Comparison of ENCODE assay signal across 28 cellular contexts in the genomic region with DNA sequence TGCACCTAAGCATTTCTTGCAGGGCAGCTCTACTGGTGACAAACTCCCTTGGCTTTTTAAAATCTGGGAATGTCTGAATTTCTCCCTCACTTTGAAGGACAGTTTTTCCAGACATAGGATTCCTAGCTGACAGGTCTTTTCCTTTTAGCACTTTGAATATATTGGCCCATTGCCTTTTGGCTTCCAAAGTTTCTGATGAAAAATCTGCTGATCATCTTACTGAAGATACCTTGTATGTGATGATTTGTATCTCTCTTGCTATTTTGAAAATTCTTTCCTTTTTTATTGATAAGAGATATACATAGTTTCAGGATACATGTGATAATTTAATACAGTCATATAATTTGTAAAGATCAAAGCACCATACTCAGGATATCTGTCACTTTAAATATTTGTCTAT.
DNase-seq lines count a peak whose midpoint lies in the region; ATAC-seq, FAIRE-seq and TF ChIP-seq lines count a peak whose summit lies in the region.
"Had no signal": no experiment of that assay in that cellular context is flagged by ENCODE, and none has a peak within 500 bp of the region (broad histone marks: within the 10 kb centered on the region; RNA-seq: fewer than 3 reads in every experiment).

No MANE protein-coding gene starts in this region.

- peaks cover 79% of the 10 kb centered on the region for H3K36me3 Mint-ChIP-seq in GM23338 (ENCODE audit: low read depth)
- H3K36me3 Mint-ChIP-seq: CD14-positive monocyte had no signal

- intact Hi-C loops in GM12878 (cut with micrococcal nuclease; ENCODE audit: unreplicated experiment), result no loop called here

- DNase-seq in NCI-H748 (lab: John Stamatoyannopoulos, UW; ENCODE audit: unreplicated experiment) (peak; percentile 54), NCI-H748 treated with DMSO at 0.1 percent for 48 hours (lab: John Stamatoyannopoulos, UW) (no peak), GM23338 (ENCODE audit: low spot score) (peak; percentile 41), NCI-H1694 treated with DMSO at 0.1 percent for 48 hours (lab: John Stamatoyannopoulos, UW) (peak; percentile 28), GM12878 (ENCODE audit: low read depth, low spot score) (no peak), HTR-8/SVneo (ENCODE audit: insufficient read length, low spot score) (no peak), GM20000 (ENCODE audit: low spot score) (no peak)
- DNase-seq: BE2C; Calu3; DMS79 treated with DMSO at 0.1 percent for 48 hours; GM23248; HFFc6; IMR-90; KG1; MM.1S; NCI-H2081; NCI-H446 treated with DMSO at 0.1 percent for 48 hours; NCI-H526 treated with DMSO at 0.1 percent for 48 hours; NK-92 treated with Interleukin-12 subunit alpha and Interleukin-12 subunit beta, amount 100 ng/mL, for 24 hours; PC-9; SJCRH30; T-helper 17 cell; T1000 had no signal

- no peak overlapping the region for H3K27ac Mint-ChIP-seq in GM23338
- H3K27ac Mint-ChIP-seq: CD14-positive monocyte, HFFc6, T-helper 17 cell had no signal

- peaks cover 6% of the 10 kb centered on the region for H3K27me3 Mint-ChIP-seq in GM23338 (ENCODE audit: insufficient read depth, low read depth, poor library complexity)
- H3K27me3 Mint-ChIP-seq: T-helper 17 cell had no signal

- H3K9me3 ChIP-seq in GM12878 (replicated peaks; ENCODE audit: control insufficient read depth, insufficient read depth, low read length), result no peaks in the 10 kb centered on the region; the same call in 1 of the 3 replicates
- H3K9me3 ChIP-seq: BE2C, HAP-1, SJCRH30 had no signal

- peaks cover 17% of the 10 kb centered on the region; the same call in 2 of the 3 replicates for H3K4me1 Mint-ChIP-seq in GM23338
- H3K4me1 Mint-ChIP-seq: CD14-positive monocyte, T-helper 17 cell had no signal

- H3K4me3 ChIP-seq in GM23338 (no peak overlapping the region), GM12878 (no peak overlapping the region)
- H3K4me3 ChIP-seq: GM23248, HAP-1, PC-9, SJCRH30 had no signal

- H4K20me1 ChIP-seq in GM23338 (replicated peaks; ENCODE audit: insufficient read depth) (no peaks in the 10 kb centered on the region), GM12878 (ENCODE audit: control insufficient read depth, insufficient read depth) (no peaks in the 10 kb centered on the region)

- no peak overlapping the region for H2AFZ ChIP-seq in GM23338
- H2AFZ ChIP-seq in GM12878 (ENCODE audit: control insufficient read depth, low read depth, low read length), result no peak overlapping the region
- H2AFZ ChIP-seq: GM23248, PC-9 had no signal

- TF ChIP-seq POLR2A in GM12878 (IDR thresholded peaks at IDR 0.05; ENCODE audit: low read depth, low read length), result no peak

- H3K9ac ChIP-seq in GM12878 (ENCODE audit: control insufficient read depth, insufficient read depth, low read length), result no peak overlapping the region
- H3K9ac ChIP-seq: GM23248 had no signal

- RAD21 ChIA-PET in GM12878 (lab: Charles Lee; ENCODE audit: unreplicated experiment), result no interaction called here

- SMC1A ChIA-PET in GM12878 (lab: Charles Lee; ENCODE audit: uncharacterized antibody, unreplicated experiment), result no interaction called here

- in situ Hi-C loops in GM12878 (cut with MboI), result no loop called here

- no peaks in the 10 kb centered on the region for H3K79me2 ChIP-seq in GM23338 (replicated peaks; ENCODE audit: insufficient read depth)
- no peaks in the 10 kb centered on the region for H3K79me2 ChIP-seq in GM12878 (ENCODE audit: control insufficient read depth, insufficient read depth, low read length)

- H3K4me2 ChIP-seq in GM23338 (no peak overlapping the region), GM12878 (ENCODE audit: control insufficient read depth, insufficient read depth) (no peak overlapping the region)
- H3K4me2 ChIP-seq: PC-9 had no signal

- TF ChIP-seq RAD21 in GM12878 (IDR thresholded peaks at IDR 0.05; ENCODE audit: insufficient read depth, low read depth, low read length), result no peak

- H3K4me3 Mint-ChIP-seq in GM23338, result no peak overlapping the region
- H3K4me3 Mint-ChIP-seq: CD14-positive monocyte, HFFc6, T-helper 17 cell had no signal

- no peak for ATAC-seq in GM23338
- no peak for ATAC-seq in GM12878
- ATAC-seq: Right ventricle myocardium inferior, SK-N-SH treated with all-trans-retinoic acid at 6 μM for 48 hours, T-helper 17 cell had no signal

- H3K27me3 ChIP-seq in GM23338 (ENCODE audit: insufficient read depth) (no peaks in the 10 kb centered on the region), GM12878 (replicated peaks in 1 of 2; ENCODE audit: control insufficient read depth in 2 of 2, insufficient read depth in 2 of 2, low read length in 1 of 2) (no peaks in the 10 kb centered on the region)
- H3K27me3 ChIP-seq: BE2C, SJCRH30 had no signal

- H3F3A ChIP-seq in GM23338 (replicated peaks; ENCODE audit: low read depth), result no peaks in the 10 kb centered on the region

- no peak for TF ChIP-seq CTCF in GM23338 (conservative IDR thresholded peaks at IDR 0.05; ENCODE audit: low read depth in 2 of 2)
- TF ChIP-seq CTCF in GM12878 (IDR thresholded peaks at IDR 0.05 in 2 of 3, conservative IDR thresholded peaks at IDR 0.05 in 1 of 3; ENCODE audit: control insufficient read depth in 2 of 3, extremely low read depth in 1 of 3, insufficient read depth in 1 of 3, low read depth in 3 of 3, low read length in 3 of 3), result no peak
- no peak for TF ChIP-seq CTCF in GM20000 (IDR thresholded peaks at IDR 0.05; ENCODE audit: extremely low read depth, missing control alignments)

- no TSS peak for BruUV-seq in GM12878 (replicated peaks; lab: Mats Ljungman, UMichigan)

- H3K9me3 Mint-ChIP-seq in GM23338, result peaks cover 57% of the 10 kb centered on the region

- no peaks in the 10 kb centered on the region for H3K4me1 ChIP-seq in GM23338 (ENCODE audit: insufficient read depth)
- H3K4me1 ChIP-seq in GM12878 (ENCODE audit: control insufficient read depth, insufficient read depth, low read length), result no peaks in the 10 kb centered on the region
- H3K4me1 ChIP-seq: BE2C, HAP-1, SJCRH30 had no signal

- POLR2A ChIA-PET in GM12878 (lab: Charles Lee), result no interaction called here

- no peak for TF ChIP-seq EP300 in GM12878 (IDR thresholded peaks at IDR 0.05; ENCODE audit: borderline replicate concordance in 1 of 2, control insufficient read depth in 1 of 2, low read depth in 2 of 2, low read length in 2 of 2)

- H3K27ac ChIP-seq in GM23338 (ENCODE audit: low read depth), result no peak overlapping the region
- no peak overlapping the region for H3K27ac ChIP-seq in GM12878 (ENCODE audit: control insufficient read depth, insufficient read depth)
- H3K27ac ChIP-seq: GM23248, PC-9, SJCRH30 had no signal

- H3K36me3 ChIP-seq in GM23338 (ENCODE audit: insufficient read depth), result no peaks in the 10 kb centered on the region
- H3K36me3 ChIP-seq in GM12878 (ENCODE audit: control insufficient read depth in 2 of 2, insufficient read depth in 2 of 2, low read length in 1 of 2), result no peaks in the 10 kb centered on the region
- H3K36me3 ChIP-seq: BE2C, HAP-1, SJCRH30 had no signal

- CTCF ChIA-PET in GM12878 (lab: Yijun Ruan, JAX), result no interaction called here

- no peak for FAIRE-seq in GM12878 (lab: Jason Lieb, UNC)
- FAIRE-seq in HTR-8/SVneo (lab: Jason Lieb, UNC), result no peak
- FAIRE-seq: GM19239 had no signal

- H3K9me2 ChIP-seq in GM23338 (ENCODE audit: insufficient read depth), result no peaks in the 10 kb centered on the region

TF ChIP-seq in GM23338, 12 proteins besides CTCF, POLR2A, EP300 and RAD21 (continues in another document):
- TF ChIP-seq ZNF331 (CRISPR knock-in tag; IDR thresholded peaks at IDR 0.05; ENCODE audit: low read depth) (no peak), NANOG (IDR thresholded peaks at IDR 0.05; ENCODE audit: borderline replicate concordance) (no peak)

TF ChIP-seq in GM12878, 131 proteins besides CTCF, POLR2A, EP300 and RAD21:
- no peak for TF ChIP-seq ZBTB4 (CRISPR knock-in tag; IDR thresholded peaks at IDR 0.05)
- TF ChIP-seq CBX5 (IDR thresholded peaks at IDR 0.05; ENCODE audit: low read depth), result peak; percentile 87

Comparison
In these comparisons a context has a peak if more than half of its experiments do, and no peak if none do; other contexts are left out.
1. DNase-seq: peak in NCI-H748 (single experiment), GM23338 (single experiment) and NCI-H1694 treated with DMSO at 0.1 percent for 48 hours (single experiment); none in NCI-H748 treated with DMSO at 0.1 percent for 48 hours (single experiment), GM12878 (single experiment), HTR-8/SVneo (single experiment) and GM20000 (single experiment).